9 cellular contexts compared by ENCODE assay signal in genomic region chr2:85606116-85606455, GRCh38. TPM values are rescaled to one million over a fixed set of nuclear protein-coding genes. Genes with fewer than 3 reads are reported as not detected.
DNase-seq lines count a peak whose midpoint lies in the region; ATAC-seq and TF ChIP-seq lines count a peak whose summit lies in the region.
"Had no signal": no experiment of that assay in that cellular context is flagged by ENCODE, and none has a peak within 500 bp of the region (broad histone marks: within the 10 kb centered on the region; RNA-seq: fewer than 3 reads in every experiment).

No MANE protein-coding gene starts in this region.

- peak overlapping the region; percentile 58 for H3K27ac Mint-ChIP-seq in activated naive CD8-positive, alpha-beta T cell
- H3K27ac Mint-ChIP-seq in activated naive CD8-positive, alpha-beta T cell treated with anti-CD3 and anti-CD28 coated beads, Interleukin-2, amount 50 U/mL, for 24 hours, result no peak overlapping the region

- no peak for TF ChIP-seq CTCF in fibroblast of the aortic adventitia (IDR thresholded peaks at IDR 0.05; ENCODE audit: insufficient read depth, low read length)

- H3K4me1 ChIP-seq in stomach smooth muscle (ENCODE audit: control insufficient read depth, insufficient read depth, low read length), result peaks cover 48% of the 10 kb centered on the region

- H3K4me3 Mint-ChIP-seq in activated naive CD8-positive, alpha-beta T cell, result no peak overlapping the region
- H3K4me3 Mint-ChIP-seq in activated naive CD8-positive, alpha-beta T cell treated with anti-CD3 and anti-CD28 coated beads, Interleukin-2, amount 50 U/mL, for 24 hours, result no peak overlapping the region

- H3K4me3 ChIP-seq in fibroblast of the aortic adventitia (ENCODE audit: low read depth, low read length), result peak overlapping the region; percentile 14
- H3K4me3 ChIP-seq in stomach smooth muscle (ENCODE audit: low read length in 2 of 2), result no peak overlapping the region
- H3K4me3 ChIP-seq: lung had no signal

- peaks cover 41% of the 10 kb centered on the region for H3K4me1 Mint-ChIP-seq in activated naive CD8-positive, alpha-beta T cell (ENCODE audit: low read depth)
- peaks cover 36% of the 10 kb centered on the region for H3K4me1 Mint-ChIP-seq in activated naive CD8-positive, alpha-beta T cell treated with anti-CD3 and anti-CD28 coated beads, Interleukin-2, amount 50 U/mL, for 24 hours

- H3K27me3 ChIP-seq in stomach smooth muscle (ENCODE audit: control insufficient read depth in 1 of 2, insufficient read depth in 2 of 2, low read length in 2 of 2), result no peaks in the 10 kb centered on the region

- no peaks in the 10 kb centered on the region for H3K9me3 ChIP-seq in stomach smooth muscle (ENCODE audit: control insufficient read depth in 2 of 2, low read length in 2 of 2)

- ATAC-seq in activated naive CD8-positive, alpha-beta T cell treated with anti-CD3 and anti-CD28 coated beads, Interleukin-2, amount 50 U/mL, for 24 hours, result no peak
- ATAC-seq in GM19463 (IDR thresholded peaks at IDR 0.05; ENCODE audit: unreplicated experiment), result no peak

- H3K36me3 Mint-ChIP-seq in activated naive CD8-positive, alpha-beta T cell, result peaks cover 6% of the 10 kb centered on the region
- H3K36me3 Mint-ChIP-seq in activated naive CD8-positive, alpha-beta T cell treated with anti-CD3 and anti-CD28 coated beads, Interleukin-2, amount 50 U/mL, for 24 hours (ENCODE audit: low read depth), result peaks cover 12% of the 10 kb centered on the region

- H3K9me3 Mint-ChIP-seq in activated naive CD8-positive, alpha-beta T cell (ENCODE audit: low read depth), result no peaks in the 10 kb centered on the region
- H3K9me3 Mint-ChIP-seq in activated naive CD8-positive, alpha-beta T cell treated with anti-CD3 and anti-CD28 coated beads, Interleukin-2, amount 50 U/mL, for 24 hours, result no peaks in the 10 kb centered on the region

- H3K27ac ChIP-seq in stomach smooth muscle (ENCODE audit: low read length), result peak overlapping the region; percentile 31

- H3K27me3 Mint-ChIP-seq in activated naive CD8-positive, alpha-beta T cell, result no peaks in the 10 kb centered on the region
- H3K27me3 Mint-ChIP-seq in activated naive CD8-positive, alpha-beta T cell treated with anti-CD3 and anti-CD28 coated beads, Interleukin-2, amount 50 U/mL, for 24 hours, result no peaks in the 10 kb centered on the region

- H3K36me3 ChIP-seq in stomach smooth muscle (ENCODE audit: control insufficient read depth in 2 of 2, insufficient read depth in 2 of 2, low read length in 2 of 2), result peaks cover 10 to 17% of the 10 kb centered on the region in 2 donors

- peak overlapping the region in 1 of 2 donors; percentile 21 for H3K9ac ChIP-seq in stomach smooth muscle (ENCODE audit: low read length in 2 of 2)

- no peak for DNase-seq in activated naive CD8-positive, alpha-beta T cell treated with anti-CD3 and anti-CD28 coated beads, Interleukin-2, amount 50 U/mL, for 24 hours
- no peak for DNase-seq in fibroblast of the aortic adventitia (ENCODE audit: low read depth)
- no peak for DNase-seq in activated T-cell treated with anti-CD3 and anti-CD28 coated beads, Interleukin-2, amount 50 U/mL, for 1 hour
- DNase-seq: ACHN, NCI-H2171 treated with DMSO at 0.1 percent for 48 hours had no signal

RNA-seq across cellular contexts. Expression of gene TMEM150A, which starts 3.6 kb away (rescaled TPM):
- 7.4 and 8.6 TPM in 2 replicates for total RNA-seq in fibroblast of the aortic adventitia (ENCODE audit: low replicate concordance)

RNA-seq across cellular contexts. Expression of gene C2orf68, which starts 5.8 kb away (rescaled TPM):
- 4.6 and 22.2 TPM in 2 replicates for total RNA-seq in fibroblast of the aortic adventitia (ENCODE audit: low replicate concordance)

RNA-seq across cellular contexts. Expression of gene USP39, which starts 9.9 kb away (rescaled TPM):
- 45.6 and 251 TPM in 2 replicates for total RNA-seq in fibroblast of the aortic adventitia (ENCODE audit: low replicate concordance)

RNA-seq across cellular contexts. Expression of gene RNF181, which starts 10.5 kb away (rescaled TPM):
- total RNA-seq in fibroblast of the aortic adventitia (ENCODE audit: low replicate concordance), result 86.7 and 213 TPM in 2 replicates

RNA-seq across cellular contexts. Expression of gene VAMP5, which starts 21.9 kb away (rescaled TPM):
- 33.8 and 56.2 TPM in 2 replicates for total RNA-seq in fibroblast of the aortic adventitia (ENCODE audit: low replicate concordance)
